ENCODE assay signal across 20 cellular contexts in genomic region chrX:129938081-129938480, GRCh38.
"Had no signal": no experiment of that assay in that cellular context is flagged by ENCODE, and none has a peak within 500 bp of the region (broad histone marks: within the 10 kb centered on the region; RNA-seq: fewer than 3 reads in every experiment).

No MANE protein-coding gene starts in this region.

- H3K36me3 Mint-ChIP-seq: immature natural killer cell, naive B cell had no signal

- H3K27ac ChIP-seq: body of pancreas, lower lobe of right lung, suprapubic skin, transverse colon had no signal

- H3K4me1 ChIP-seq: body of pancreas, lower lobe of right lung, suprapubic skin had no signal

- H3K4me3 ChIP-seq: body of pancreas, lower lobe of right lung, suprapubic skin, transverse colon had no signal

- DNase-seq: activated CD4-positive, alpha-beta memory T cell treated with anti-CD3 and anti-CD28 coated beads, Interleukin-2, amount 10 ng/mL, durations not matched to agents 7 days and 5 days; activated CD4-positive, alpha-beta T cell treated with anti-CD3 and anti-CD28 coated beads for 4 hours; activated CD4-positive, CD25-positive, alpha-beta regulatory T cell; activated gamma-delta T cell; activated naive CD4-positive, alpha-beta T cell treated with anti-CD3 and anti-CD28 coated beads, Interleukin-2, amount 50 U/mL, for 16 hours; activated naive CD8-positive, alpha-beta T cell treated with anti-CD3 and anti-CD28 coated beads, Interleukin-2, amount 50 U/mL, for 24 hours; activated T-cell treated with anti-CD3 and anti-CD28 coated beads for 4 hours; body of pancreas; foreskin melanocyte; immature natural killer cell; lower lobe of right lung; naive B cell; transverse colon had no signal

- H3K36me3 ChIP-seq: lower lobe of right lung, suprapubic skin, transverse colon had no signal

- ATAC-seq: activated naive CD8-positive, alpha-beta T cell treated with anti-CD3 and anti-CD28 coated beads, Interleukin-2, amount 50 U/mL, for 24 hours; body of pancreas; left lobe of liver; lower lobe of right lung had no signal

- H3K9me3 Mint-ChIP-seq: activated CD4-positive, alpha-beta memory T cell treated with anti-CD3 and anti-CD28 coated beads, Interleukin-2, amount 10 ng/mL, durations not matched to agents 7 days and 5 days; activated naive CD8-positive, alpha-beta T cell treated with anti-CD3 and anti-CD28 coated beads, Interleukin-2, amount 50 U/mL, for 24 hours; immature natural killer cell; stimulated activated naive CD8-positive, alpha-beta T cell treated with anti-CD3 and anti-CD28 coated beads, Interleukin-15, Interleukin-2, amounts not matched to agents 100 ng/mL and 50 ng/mL, for 24 hours; T-helper 1 cell treated with Interleukin-12 subunit alpha and Interleukin-12 subunit beta and Interleukin-4 antibody, amounts not matched to agents 30 μg/mL and 1 μg/mL, for 36 hours had no signal

- H3K4me1 Mint-ChIP-seq: immature natural killer cell had no signal

- FAIRE-seq: endometrium, urothelium cell line had no signal

- H3K27me3 ChIP-seq: body of pancreas, suprapubic skin, transverse colon had no signal

- H3K4me3 Mint-ChIP-seq: activated CD4-positive, alpha-beta memory T cell treated with anti-CD3 and anti-CD28 coated beads, Interleukin-2, amount 10 ng/mL, durations not matched to agents 7 days and 5 days; activated naive CD8-positive, alpha-beta T cell treated with anti-CD3 and anti-CD28 coated beads, Interleukin-2, amount 50 U/mL, for 24 hours; immature natural killer cell; naive B cell; stimulated activated naive CD8-positive, alpha-beta T cell treated with anti-CD3 and anti-CD28 coated beads, Interleukin-15, Interleukin-2, amounts not matched to agents 100 ng/mL and 50 ng/mL, for 24 hours; T-helper 1 cell treated with Interleukin-12 subunit alpha and Interleukin-12 subunit beta and Interleukin-4 antibody, amounts not matched to agents 30 μg/mL and 1 μg/mL, for 36 hours had no signal

- H3K27ac Mint-ChIP-seq: activated CD4-positive, alpha-beta memory T cell treated with anti-CD3 and anti-CD28 coated beads, Interleukin-2, amount 10 ng/mL, durations not matched to agents 7 days and 5 days; activated naive CD8-positive, alpha-beta T cell treated with anti-CD3 and anti-CD28 coated beads, Interleukin-2, amount 50 U/mL, for 24 hours; immature natural killer cell; naive B cell; progenitor cell of endocrine pancreas; stimulated activated naive CD8-positive, alpha-beta T cell treated with anti-CD3 and anti-CD28 coated beads, Interleukin-15, Interleukin-2, amounts not matched to agents 100 ng/mL and 50 ng/mL, for 24 hours; T-helper 1 cell treated with Interleukin-12 subunit alpha and Interleukin-12 subunit beta and Interleukin-4 antibody, amounts not matched to agents 30 μg/mL and 1 μg/mL, for 36 hours had no signal

- H3K9me3 ChIP-seq: body of pancreas, lower lobe of right lung, suprapubic skin, transverse colon had no signal
